In the genomic region with DNA sequence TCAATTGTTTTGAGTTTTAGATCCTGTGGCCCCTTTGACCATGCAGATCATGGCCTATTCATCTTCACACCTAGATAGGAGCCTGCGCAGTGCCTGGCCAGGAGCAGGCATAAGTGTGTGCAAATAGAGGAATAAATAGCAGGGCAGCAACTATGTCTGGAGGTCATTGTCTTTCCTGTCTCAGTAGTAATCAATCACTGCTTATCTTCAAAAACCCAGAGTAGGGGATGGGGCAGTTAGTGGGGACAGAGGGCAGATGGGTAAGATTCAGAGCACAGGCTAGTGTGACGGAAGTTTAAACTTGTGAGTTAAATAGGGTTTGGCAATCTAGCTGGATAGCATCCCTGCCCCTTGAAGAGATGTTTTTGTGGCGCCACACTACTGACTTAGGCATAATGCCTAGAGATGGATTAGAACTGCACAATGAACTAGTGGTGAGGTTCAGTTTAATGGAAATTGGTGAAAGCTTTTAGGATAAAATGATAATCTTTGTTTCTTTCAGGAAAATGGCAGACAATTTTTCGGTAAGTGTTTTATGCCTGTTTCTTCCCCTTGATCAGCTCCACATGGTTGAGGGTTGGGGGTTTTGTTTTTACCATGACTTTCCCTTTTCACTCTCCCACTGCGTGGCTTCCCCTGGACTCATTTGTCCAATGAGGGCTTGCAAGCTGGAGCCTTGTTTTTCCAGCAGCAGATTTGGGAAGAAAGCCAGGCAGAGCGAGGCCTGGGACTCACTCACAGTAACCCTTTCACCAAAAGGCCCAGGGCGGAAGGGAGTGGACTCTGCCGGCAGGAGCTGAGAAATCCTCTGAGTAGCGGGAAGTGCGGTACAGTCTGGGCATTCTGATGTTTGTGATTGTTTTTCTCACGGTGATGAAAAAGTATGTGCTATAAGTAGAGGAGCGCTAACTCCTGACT, we compare ENCODE assay signal across 10 cellular contexts. TPM values are rescaled to one million over a fixed set of nuclear protein-coding genes. Genes with fewer than 3 reads are reported as not detected.
DNase-seq lines count a peak whose midpoint lies in the region; ATAC-seq lines count a peak whose summit lies in the region.
"Had no signal": no experiment of that assay in that cellular context is flagged by ENCODE, and none has a peak within 500 bp of the region (broad histone marks: within the 10 kb centered on the region; RNA-seq: fewer than 3 reads in every experiment).

No MANE protein-coding gene starts in this region.

- DNase-seq in Ammon's horn (ENCODE audit: low spot score) (peak; percentile 82), brain pericyte (ENCODE audit: low read depth, low spot score) (peak; percentile 86), left ventricle myocardium superior (peak; percentile 84), pulmonary artery endothelial cell (ENCODE audit: low read depth, low spot score) (peak; percentile 77), NCI-H345 (lab: John Stamatoyannopoulos, UW) (no peak), NCI-H1930 (lab: John Stamatoyannopoulos, UW) (no peak)
- DNase-seq: CD4-positive, CD25-positive, alpha-beta regulatory T cell; stimulated activated CD4-positive, alpha-beta T cell treated with anti-CD3 and anti-CD28 coated beads, Interleukin-4, amount 100 ng/mL, for 24 hours had no signal

- ATAC-seq in left ventricle myocardium superior (peak; percentile 91), HG03025 (IDR thresholded peaks at IDR 0.05; ENCODE audit: low FRiP score, unreplicated experiment) (no peak), HG03045 (IDR thresholded peaks at IDR 0.05; ENCODE audit: unreplicated experiment) (no peak)

- intact Hi-C loops in left ventricle myocardium superior (cut with micrococcal nuclease) = no loop called here

RNA-seq across cellular contexts. Expression of a gene that starts 8.1 kb away (rescaled TPM):
- total RNA-seq in left ventricle myocardium superior = 249 TPM
- 48.6 and 60.1 TPM in 2 replicates for total RNA-seq in pulmonary artery endothelial cell

RNA-seq across cellular contexts. Expression of a gene that starts 54.3 kb away (rescaled TPM):
- total RNA-seq in left ventricle myocardium superior (0.35 TPM), pulmonary artery endothelial cell (48.5 and 77.7 TPM in 2 replicates)

Comparison
In these comparisons a context has a peak if more than half of its experiments do, and no peak if none do; other contexts are left out.
1. DNase-seq: peak in Ammon's horn (single experiment), brain pericyte (single experiment), left ventricle myocardium superior (single experiment) and pulmonary artery endothelial cell (single experiment); none in NCI-H345 (single experiment) and NCI-H1930 (0 of 2).
2. RNA of a gene that starts 54.3 kb away (total RNA-seq): 48.5 to 77.7 TPM in pulmonary artery endothelial cell; 0.35 TPM in left ventricle myocardium superior (single experiment); every median in the first group is over 10 times any median in the second.